Comparison of ENCODE assay signal across 8 cellular contexts in the genomic region with DNA sequence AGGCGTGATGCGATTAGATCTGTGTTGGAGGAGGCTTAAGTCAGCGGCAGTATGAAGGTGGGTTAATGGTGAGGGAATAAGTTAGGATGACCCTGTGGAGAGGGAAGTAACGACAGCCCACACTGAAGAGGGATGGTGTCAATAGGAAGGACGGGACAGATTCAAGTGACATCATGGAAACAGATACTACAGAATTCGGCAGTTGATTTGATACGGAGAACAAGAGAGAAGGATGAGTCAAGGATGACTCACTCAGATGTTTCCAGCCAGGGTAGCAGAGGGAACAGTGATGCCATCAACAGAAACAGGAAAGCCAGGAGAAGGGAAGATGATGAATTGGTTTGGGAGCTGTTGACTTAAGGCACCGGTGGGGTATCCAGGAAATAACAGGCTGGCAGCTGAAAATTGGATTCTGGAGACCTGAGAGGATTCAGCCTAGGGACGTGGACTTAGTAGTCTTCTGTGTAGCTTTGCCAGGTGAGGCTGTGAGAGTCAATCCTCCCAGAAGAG.
DNase-seq lines count a peak whose midpoint lies in the region; ATAC-seq lines count a peak whose summit lies in the region.

No MANE protein-coding gene starts in this region.

- ATAC-seq in HG02571 (IDR thresholded peaks at IDR 0.05; ENCODE audit: unreplicated experiment) (no peak), HG02938 (IDR thresholded peaks at IDR 0.05; ENCODE audit: unreplicated experiment) (no peak)

- DNase-seq in NCI-H1417 (lab: John Stamatoyannopoulos, UW) (peak in 2 of 3 experiments; percentile 12 to 39), NCI-H1417 treated with DMSO at 0.1 percent for 48 hours (lab: John Stamatoyannopoulos, UW) (no peak), NCI-H2196 treated with DMSO at 0.1 percent for 48 hours (lab: John Stamatoyannopoulos, UW; ENCODE audit: unreplicated experiment) (peak; percentile 44), astrocyte of the hippocampus (ENCODE audit: low read depth, low spot score) (peak; percentile 75), non-pigmented ciliary epithelial cell (ENCODE audit: low read depth) (peak; percentile 82), medulla oblongata (ENCODE audit: extremely low spot score) (no peak)

Comparison
In these comparisons a context has a peak if more than half of its experiments do, and no peak if none do; other contexts are left out.
1. DNase-seq: peak in NCI-H1417 (2 of 3), NCI-H2196 treated with DMSO at 0.1 percent for 48 hours (single experiment), astrocyte of the hippocampus (single experiment) and non-pigmented ciliary epithelial cell (single experiment); none in NCI-H1417 treated with DMSO at 0.1 percent for 48 hours (single experiment) and medulla oblongata (single experiment).